Comparison of ENCODE assay signal across 20 cellular contexts in the genomic region with DNA sequence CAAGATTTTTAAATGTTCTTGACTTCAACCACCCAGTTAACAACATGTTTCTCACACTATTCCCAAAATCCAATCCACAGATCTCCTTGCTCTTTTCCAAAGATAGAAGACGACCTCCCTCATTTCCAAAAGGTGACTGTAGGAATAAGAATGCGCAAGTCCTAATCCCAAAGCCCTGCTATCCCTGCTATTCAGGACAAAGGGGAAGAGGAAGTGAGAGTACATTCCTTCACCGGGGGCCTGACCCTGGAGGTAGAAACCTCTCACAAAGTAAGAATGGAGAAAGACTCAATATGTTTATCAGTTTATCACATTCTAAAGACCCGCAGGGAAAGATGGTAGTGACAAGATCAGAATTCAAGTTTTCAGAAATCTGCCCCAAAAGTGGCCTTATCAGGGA. TPM values are rescaled to one million over a fixed set of nuclear protein-coding genes. Genes with fewer than 3 reads are reported as not detected.
A peak's percentile ranks its signal among the peaks of the same experiment; 100 is the strongest.
DNase-seq lines count a peak whose midpoint lies in the region.
"Had no signal": no experiment of that assay in that cellular context is flagged by ENCODE, and none has a peak within 500 bp of the region (broad histone marks: within the 10 kb centered on the region; RNA-seq: fewer than 3 reads in every experiment).

No MANE protein-coding gene starts in this region.

- H3K4me1 ChIP-seq in HUES48 (ENCODE audit: control insufficient read depth, insufficient read depth, low read length) (peaks cover 52% of the 10 kb centered on the region), mesendoderm (ENCODE audit: control insufficient read depth, low read depth, low read length) (peaks cover 8% of the 10 kb centered on the region)
- H3K4me1 ChIP-seq: colonic mucosa had no signal

- no peak overlapping the region; the same call in none of the 2 replicates for H3K4me3 ChIP-seq in HUES48 (ENCODE audit: low read depth, low read length)
- no peak overlapping the region for H3K4me3 ChIP-seq in mesendoderm (ENCODE audit: low read length)
- H3K4me3 ChIP-seq: colonic mucosa, left ventricle myocardium inferior, suprapubic skin had no signal

- WGBS in mesendoderm (ENCODE audit: extremely low coverage, insufficient coverage, low lambda C conversion rate): no CpG with 5 or more reads among the region's 4 CpGs

- no peak overlapping the region for H3K56ac ChIP-seq in mesendoderm (ENCODE audit: low read length)

- H4K5ac ChIP-seq in mesendoderm (ENCODE audit: low read length): no peak overlapping the region

- H3K9ac ChIP-seq in HUES48 (ENCODE audit: low read depth, low read length) (0 out of 2 replicates have a peak overlapping the region, but pooled peaks have one; percentile 12), mesendoderm (ENCODE audit: low read length) (no peak overlapping the region)

- H3K36me3 ChIP-seq in HUES48 (ENCODE audit: control insufficient read depth, insufficient read depth, low read length) (no peaks in the 10 kb centered on the region), mesendoderm (ENCODE audit: control insufficient read depth, insufficient read depth, low read length) (no peaks in the 10 kb centered on the region)
- H3K36me3 ChIP-seq: colonic mucosa, left ventricle myocardium inferior, suprapubic skin had no signal

- H3K4ac ChIP-seq in mesendoderm (ENCODE audit: low read depth, low read length): no peak overlapping the region

- H3K79me1 ChIP-seq in mesendoderm (ENCODE audit: low read length): no peaks in the 10 kb centered on the region

- H3K23ac ChIP-seq in mesendoderm (ENCODE audit: low read length): no peak overlapping the region

- H3K79me2 ChIP-seq in mesendoderm (ENCODE audit: control insufficient read depth, insufficient read depth, low read length): no peaks in the 10 kb centered on the region

- DNase-seq in Daoy (ENCODE audit: low read depth) (peak; percentile 31), dermis blood vessel endothelial cell (peak; percentile 42), mesendoderm (peak; percentile 98), DMS 273 (lab: John Stamatoyannopoulos, UW; ENCODE audit: unreplicated experiment) (no peak), NCI-H1436 (lab: John Stamatoyannopoulos, UW) (no peak)
- no peak for DNase-seq in activated naive CD4-positive, alpha-beta T cell (lab: John Stamatoyannopoulos, UW)
- no peak for DNase-seq in activated CD4-positive, CD25-positive, alpha-beta regulatory T cell (lab: John Stamatoyannopoulos, UW)
- DNase-seq: activated T-cell treated with anti-CD3 and anti-CD28 coated beads, Interleukin-2, amount 50 U/mL, for 72 hours; colonic mucosa; DMS 273 treated with DMSO at 0.1 percent for 48 hours; foreskin melanocyte; left ventricle myocardium inferior; NCI-H1436 treated with DMSO at 0.1 percent for 48 hours; NCI-H2171; NCI-H69; stimulated activated CD4-positive, alpha-beta T cell treated with anti-CD3 and anti-CD28 coated beads, Interleukin-12 subunit alpha, Interleukin-12 subunit beta, amount 100 ng/mL, for 4 hours had no signal

- no peak overlapping the region for H2AK5ac ChIP-seq in mesendoderm (ENCODE audit: low read length)

- H3K27me3 ChIP-seq in HUES48 (ENCODE audit: control insufficient read depth, insufficient read depth, low read length) (no peaks in the 10 kb centered on the region), mesendoderm (ENCODE audit: insufficient read depth, low read length, poor library complexity) (no peaks in the 10 kb centered on the region)
- H3K27me3 ChIP-seq: colonic mucosa, suprapubic skin had no signal

- H3K9me3 ChIP-seq in HUES48 (ENCODE audit: control insufficient read depth, insufficient read depth, low read length): no peaks in the 10 kb centered on the region
- H3K9me3 ChIP-seq: colonic mucosa, left ventricle myocardium inferior, suprapubic skin had no signal

- H2BK5ac ChIP-seq in mesendoderm (ENCODE audit: low read length): no peak overlapping the region

- no peak overlapping the region for H2BK120ac ChIP-seq in mesendoderm (ENCODE audit: low read depth, low read length)

- H3K4me2 ChIP-seq in mesendoderm (ENCODE audit: low read length): no peak overlapping the region

- no peak overlapping the region for H3K18ac ChIP-seq in mesendoderm (ENCODE audit: low read length)

- H4K8ac ChIP-seq in mesendoderm (ENCODE audit: low read depth, low read length): no peak overlapping the region

- H3K27ac ChIP-seq in HUES48 (ENCODE audit: low read depth, low read length): peak overlapping the region; percentile 87
- no peak overlapping the region for H3K27ac ChIP-seq in mesendoderm (ENCODE audit: low read depth, low read length)
- H3K27ac ChIP-seq: colonic mucosa, epithelial cell of prostate, left ventricle myocardium inferior, suprapubic skin had no signal

- no peak overlapping the region for H2BK15ac ChIP-seq in mesendoderm (replicated peaks; ENCODE audit: low read depth)

RNA-seq across cellular contexts. Expression of gene PLEKHA6, which starts 55.7 kb away (rescaled TPM):
- 0.29 and 0.83 TPM in 2 replicates for total RNA-seq in Daoy (2014; rRNA removed; shearing (Covaris generic))
- total RNA-seq in dermis blood vessel endothelial cell: 0.51 and 3.5 TPM in 2 replicates
- polyA plus RNA-seq in mesendoderm (2013, experiment 1 of 2): 1.3 TPM
- 1.2 TPM for polyA plus RNA-seq in mesendoderm (2013, experiment 2 of 2)
- total RNA-seq: SK-MEL-5 had no signal

Comparison
In these comparisons a context has a peak if more than half of its experiments do, and no peak if none do; other contexts are left out.
1. DNase-seq: peak in Daoy (single experiment), dermis blood vessel endothelial cell (single experiment) and mesendoderm (single experiment); none in DMS 273 (single experiment), activated naive CD4-positive, alpha-beta T cell (0 of 4), NCI-H1436 (single experiment) and activated CD4-positive, CD25-positive, alpha-beta regulatory T cell (0 of 4).